16 cellular contexts compared by ENCODE assay signal in genomic region chr11:133997556-133997955, GRCh38. TPM values are rescaled to one million over a fixed set of nuclear protein-coding genes. Genes with fewer than 3 reads are reported as not detected.
A peak's percentile ranks its signal among the peaks of the same experiment; 100 is the strongest.
DNase-seq lines count a peak whose midpoint lies in the region; ATAC-seq and TF ChIP-seq lines count a peak whose summit lies in the region.
"Had no signal": no experiment of that assay in that cellular context is flagged by ENCODE, and none has a peak within 500 bp of the region (broad histone marks: within the 10 kb centered on the region; RNA-seq: fewer than 3 reads in every experiment).

No MANE protein-coding gene starts in this region.

- no peak for TF ChIP-seq POLR2A in heart left ventricle (IDR thresholded peaks at IDR 0.05)
- TF ChIP-seq POLR2A in right lobe of liver (IDR thresholded peaks at IDR 0.05) = no peak

- H3K27ac Mint-ChIP-seq in activated T-helper 17 cell treated with anti-CD3 and anti-CD28 coated beads, Interleukin-2, amount 50 U/mL, for 72 hours = peak overlapping the region; percentile 37
- H3K27ac Mint-ChIP-seq: CD8-positive, alpha-beta T cell had no signal

- H3K4me1 ChIP-seq in heart left ventricle (peaks cover 0 to 14% (median 6%) of the 10 kb centered on the region in 12 donors), right atrium auricular region (no peaks in the 10 kb centered on the region), BLaER1 (peaks cover 74% of the 10 kb centered on the region), right lobe of liver (no peaks in the 10 kb centered on the region)

- H3K27ac ChIP-seq in heart left ventricle = peak overlapping the region in 4 of 12 donors; percentile 2 to 62 (median 50)
- H3K27ac ChIP-seq in right atrium auricular region = no peak overlapping the region
- no peak overlapping the region for H3K27ac ChIP-seq in BLaER1
- H3K27ac ChIP-seq in right lobe of liver = no peak overlapping the region
- H3K27ac ChIP-seq: GM23248 had no signal

- H3K4me1 Mint-ChIP-seq in activated T-helper 17 cell treated with anti-CD3 and anti-CD28 coated beads, Interleukin-2, amount 50 U/mL, for 72 hours = peaks cover 5% of the 10 kb centered on the region

- no peaks in the 10 kb centered on the region for H3K9me3 ChIP-seq in heart left ventricle
- no peaks in the 10 kb centered on the region for H3K9me3 ChIP-seq in right atrium auricular region
- H3K9me3 ChIP-seq in BLaER1 = no peaks in the 10 kb centered on the region
- H3K9me3 ChIP-seq in right lobe of liver = no peaks in the 10 kb centered on the region
- no peaks in the 10 kb centered on the region for H3K9me3 ChIP-seq in MG63

- H3K27me3 ChIP-seq in heart left ventricle = no peaks in the 10 kb centered on the region
- no peaks in the 10 kb centered on the region for H3K27me3 ChIP-seq in right atrium auricular region
- no peaks in the 10 kb centered on the region for H3K27me3 ChIP-seq in BLaER1
- no peaks in the 10 kb centered on the region for H3K27me3 ChIP-seq in right lobe of liver
- no peaks in the 10 kb centered on the region for H3K27me3 ChIP-seq in MG63

- H3K9ac ChIP-seq in BLaER1 = no peak overlapping the region
- H3K9ac ChIP-seq: GM23248 had no signal

- no peaks in the 10 kb centered on the region for H3K36me3 Mint-ChIP-seq in activated T-helper 17 cell treated with anti-CD3 and anti-CD28 coated beads, Interleukin-2, amount 50 U/mL, for 72 hours (ENCODE audit: low read depth)
- H3K36me3 Mint-ChIP-seq: CD8-positive, alpha-beta T cell had no signal

- peak overlapping the region; percentile 87 for H3K4me2 ChIP-seq in BLaER1

- TF ChIP-seq CTCF in heart left ventricle (IDR thresholded peaks at IDR 0.05) (no peak), right atrium auricular region (IDR thresholded peaks at IDR 0.05) (no peak), right lobe of liver (IDR thresholded peaks at IDR 0.05) (no peak)

- H3K4me3 ChIP-seq in heart left ventricle (no peak overlapping the region), right atrium auricular region (no peak overlapping the region), BLaER1 (no peak overlapping the region), right lobe of liver (no peak overlapping the region), MG63 (no peak overlapping the region)
- H3K4me3 ChIP-seq: GM23248 had no signal

- intact Hi-C loops in heart left ventricle (cut with DNase I) = no loop called here
- intact Hi-C loops in right lobe of liver (cut with DNase I) = no loop called here

- H3K27me3 Mint-ChIP-seq in activated T-helper 17 cell treated with anti-CD3 and anti-CD28 coated beads, Interleukin-2, amount 50 U/mL, for 72 hours = no peaks in the 10 kb centered on the region

- no peak overlapping the region for H3K4me3 Mint-ChIP-seq in activated T-helper 17 cell treated with anti-CD3 and anti-CD28 coated beads, Interleukin-2, amount 50 U/mL, for 72 hours
- H3K4me3 Mint-ChIP-seq: CD8-positive, alpha-beta T cell had no signal

- H3K9me3 Mint-ChIP-seq in activated T-helper 17 cell treated with anti-CD3 and anti-CD28 coated beads, Interleukin-2, amount 50 U/mL, for 72 hours = no peaks in the 10 kb centered on the region
- H3K9me3 Mint-ChIP-seq: CD8-positive, alpha-beta T cell had no signal

- ATAC-seq in heart left ventricle (peak in 3 of 4 donors; percentile 33 to 85 (median 43)), right lobe of liver (peak; percentile 59 to 74 (median 66)), HG02870 (IDR thresholded peaks at IDR 0.05; ENCODE audit: unreplicated experiment) (no peak)
- no peak for ATAC-seq in activated T-helper 17 cell treated with anti-CD3 and anti-CD28 coated beads, Interleukin-2, amount 50 U/mL, for 72 hours (replicated peaks)
- ATAC-seq: CD8-positive, alpha-beta T cell; HCT116 had no signal

- no peaks in the 10 kb centered on the region for H4K20me1 ChIP-seq in BLaER1

- DNase-seq in heart left ventricle (peak in 1 of 5 donors; percentile 23), right atrium auricular region (ENCODE audit: low spot score) (no peak), right lobe of liver (no peak), MG63 (no peak), occipital lobe (lab: John Stamatoyannopoulos, UW) (no peak)
- DNase-seq: 8988T; AML-193; C1 segment of cervical spinal cord; CD8-positive, alpha-beta T cell; COR-L47; DMS53; GM23248 had no signal

- 52 to 63% (median 55%) methylated on average over 5 of the region's 5 CpGs for WGBS in heart left ventricle, 4 donors
- WGBS in right lobe of liver (ENCODE audit: insufficient coverage, low coverage, low lambda C conversion rate, missing lambda C conversion rate) = 55% methylated on average over 5 of the region's 5 CpGs

- H3K36me3 ChIP-seq in heart left ventricle (no peaks in the 10 kb centered on the region), right atrium auricular region (no peaks in the 10 kb centered on the region), BLaER1 (no peaks in the 10 kb centered on the region), right lobe of liver (no peaks in the 10 kb centered on the region), MG63 (no peaks in the 10 kb centered on the region)

RNA-seq across cellular contexts. Expression of gene IGSF9B, which starts 40.8 kb away (rescaled TPM):
- total RNA-seq in heart left ventricle (10 to 100 TPM; 14.6 to 78.5 (median 43.7) TPM), right atrium auricular region (10 to 100 TPM; 17.2 to 32.1 TPM), right lobe of liver (under 1 TPM in 2 of 6 experiments, not detected in 4; 0.15 to 0.23 TPM), occipital lobe (5.5 TPM)
- polyA plus RNA-seq in heart left ventricle = 10 to 100 TPM; 30.3 to 38.3 TPM
- 100 to 1,000 TPM in 1 of 2 donors, 10 to 100 TPM in 1; 25.4 to 279 TPM for total RNA-seq in activated T-helper 17 cell treated with anti-CD3 and anti-CD28 coated beads, Interleukin-2, amount 50 U/mL, for 72 hours
- 0.12 and 0.43 TPM in 2 replicates for total RNA-seq in MG63 (2014; rRNA removed; shearing (Covaris generic); ENCODE audit: low replicate concordance)
- total RNA-seq: GM23248 had no signal

Comparison
In these comparisons a context has a peak if more than half of its experiments do, and no peak if none do; other contexts are left out.
1. ATAC-seq: peak in heart left ventricle (3 of 4) and right lobe of liver (4 of 4); none in activated T-helper 17 cell treated with anti-CD3 and anti-CD28 coated beads, Interleukin-2, amount 50 U/mL, for 72 hours (single experiment) and HG02870 (single experiment).